In genomic region chr13:109256866-109257760, GRCh38 we compare ENCODE assay signal across 8 cellular contexts.
DNase-seq lines count a peak whose midpoint lies in the region.

No MANE protein-coding gene starts in this region.

- no peak overlapping the region for H3K4me3 ChIP-seq in skeletal muscle tissue (ENCODE audit: low read length in 3 of 3)

- no peaks in the 10 kb centered on the region for H3K27me3 ChIP-seq in skeletal muscle tissue (ENCODE audit: control insufficient read depth in 3 of 3, insufficient read depth in 3 of 3, low read length in 3 of 3)

- H3K9me3 ChIP-seq in skeletal muscle tissue (ENCODE audit: control insufficient read depth in 3 of 3, low read length in 3 of 3): no peaks in the 10 kb centered on the region

- H3K9ac ChIP-seq in skeletal muscle tissue (ENCODE audit: low read depth in 1 of 3, low read length in 3 of 3): no peak overlapping the region

- H3K4me1 ChIP-seq in skeletal muscle tissue (ENCODE audit: control insufficient read depth in 3 of 3, insufficient read depth in 3 of 3, low read length in 3 of 3): no peaks in the 10 kb centered on the region

- peak overlapping the region; percentile 20 for H3K27ac ChIP-seq in skeletal muscle tissue (ENCODE audit: low read depth, low read length)

- H3K36me3 ChIP-seq in skeletal muscle tissue (ENCODE audit: control insufficient read depth in 3 of 3, insufficient read depth in 3 of 3, low read length in 3 of 3): no peaks in the 10 kb centered on the region

- DNase-seq in HK-2 (ENCODE audit: unreplicated experiment) (peak; percentile 39), astrocyte of the hippocampus (ENCODE audit: low read depth, low spot score) (peak; percentile 95), hepatic stellate cell (ENCODE audit: low spot score) (peak; percentile 50), MV-4-11 (lab: John Stamatoyannopoulos, UW) (no peak), NK-92 (lab: John Stamatoyannopoulos, UW; ENCODE audit: unreplicated experiment) (no peak), NCI-H526 treated with DMSO at 0.1 percent for 48 hours (lab: John Stamatoyannopoulos, UW) (no peak)
- DNase-seq in stimulated activated CD4-positive, alpha-beta T cell treated with anti-CD3 and anti-CD28 coated beads, Interleukin-4, amount 100 ng/mL, for 4 hours: no peak

Comparison
In these comparisons a context has a peak if more than half of its experiments do, and no peak if none do; other contexts are left out.
1. DNase-seq: peak in HK-2 (single experiment), astrocyte of the hippocampus (single experiment) and hepatic stellate cell (single experiment); none in MV-4-11 (single experiment), NK-92 (single experiment), NCI-H526 treated with DMSO at 0.1 percent for 48 hours (single experiment) and stimulated activated CD4-positive, alpha-beta T cell treated with anti-CD3 and anti-CD28 coated beads, Interleukin-4, amount 100 ng/mL, for 4 hours (0 of 2).